Comparison of ENCODE assay signal across 8 cellular contexts in genomic region chr15:68795298-68795848, GRCh38. TPM values are rescaled to one million over a fixed set of nuclear protein-coding genes. Genes with fewer than 3 reads are reported as not detected.
DNase-seq lines count a peak whose midpoint lies in the region; FAIRE-seq and TF ChIP-seq lines count a peak whose summit lies in the region.

No MANE protein-coding gene starts in this region.

- H3K4me3 ChIP-seq in HL-60 (replicated peaks; ENCODE audit: insufficient read depth, low read length) (no peak overlapping the region), dorsolateral prefrontal cortex (peak overlapping the region in 54 of 59 donors; percentile 1 to 59 (median 34)), liver (ENCODE audit: low read depth in 1 of 3, low read length in 3 of 3) (no peak overlapping the region)

- H3K27me3 Mint-ChIP-seq in activated CD4-positive, alpha-beta memory T cell treated with anti-CD3 and anti-CD28 coated beads for 36 hours: no peaks in the 10 kb centered on the region

- H3K4me1 Mint-ChIP-seq in activated CD4-positive, alpha-beta memory T cell treated with anti-CD3 and anti-CD28 coated beads for 36 hours (ENCODE audit: low read depth): peaks cover 97% of the 10 kb centered on the region

- intact Hi-C loops in activated CD4-positive, alpha-beta memory T cell treated with anti-CD3 and anti-CD28 coated beads for 36 hours (cut with micrococcal nuclease): no loop called here
- intact Hi-C loops in dorsolateral prefrontal cortex (cut with DNase I): loop anchor here in 1 of 2 donors (1.0 kb wide), 1 partner anchor 23 kb away; no protein-coding TSS in a partner anchor

- CTCF ChIA-PET in activated CD4-positive, alpha-beta memory T cell treated with anti-CD3 and anti-CD28 coated beads for 36 hours (lab: Charles Lee): interaction anchor here (1.2 to 3.6 kb wide), 5 partner anchors 12 to 80 kb away, joined by 3 to 36 read pairs (median 5); no protein-coding TSS in a partner anchor

- peak overlapping the region; percentile 25 for H3K4me3 Mint-ChIP-seq in activated CD4-positive, alpha-beta memory T cell treated with anti-CD3 and anti-CD28 coated beads for 36 hours

- FAIRE-seq in GM19239 (lab: Jason Lieb, UNC): no peak

- peaks cover 16 to 48% (median 36%) of the 10 kb centered on the region in 4 donors for H3K4me1 ChIP-seq in liver (ENCODE audit: control insufficient read depth in 4 of 4, insufficient read depth in 4 of 4, low read length in 3 of 4)

- H3K36me3 Mint-ChIP-seq in activated CD4-positive, alpha-beta memory T cell treated with anti-CD3 and anti-CD28 coated beads for 36 hours: peaks cover 10% of the 10 kb centered on the region

- TF ChIP-seq CTCF in HL-60 (IDR thresholded peaks at IDR 0.05; ENCODE audit: insufficient read depth, low read length) (no peak), dorsolateral prefrontal cortex (IDR thresholded peaks at IDR 0.05 in 54 of 56, conservative IDR thresholded peaks at IDR 0.05 in 2 of 56; ENCODE audit: low read depth in 1 of 56, partially characterized antibody in 56 of 56) (peak in 15 of 56 donors; percentile 3 to 43 (median 15)), liver (IDR thresholded peaks at IDR 0.05; ENCODE audit: low read depth, low read length, missing input control) (no peak)

- POLR2A ChIA-PET in activated CD4-positive, alpha-beta memory T cell treated with anti-CD3 and anti-CD28 coated beads for 36 hours (lab: Charles Lee): interaction anchor here (0.7 to 3.1 kb wide), 4 partner anchors 11 to 25 kb away, joined by 4 to 36 read pairs (median 7); partner anchors contain the start of gene ANP32A

- WGBS in liver: 24% methylated on average over 20 of the region's 20 CpGs

- no peak for TF ChIP-seq RAD21 in liver (IDR thresholded peaks at IDR 0.05)

- H3K27me3 ChIP-seq in HL-60 (ENCODE audit: insufficient read depth, poor library complexity, severe bottlenecking) (no peaks in the 10 kb centered on the region), dorsolateral prefrontal cortex (no peaks in the 10 kb centered on the region), liver (ENCODE audit: control insufficient read depth in 4 of 4, insufficient read depth in 4 of 4, low read length in 3 of 4) (no peaks in the 10 kb centered on the region)

- H3K9ac ChIP-seq in liver (ENCODE audit: low read depth in 1 of 2, low read length in 2 of 2): no peak overlapping the region

- DNase-seq in HL-60 (ENCODE audit: low read depth in 1 of 2, low spot score in 1 of 2) (peak; percentile 57 to 92), dorsolateral prefrontal cortex (peak; percentile 85 to 96 (median 95)), GM19239 (ENCODE audit: insufficient read length, low spot score) (no peak), dedifferentiated amniotic fluid mesenchymal stem cell (ENCODE audit: extremely low spot score) (no peak)
- DNase-seq in activated CD4-positive, alpha-beta memory T cell treated with anti-CD3 and anti-CD28 coated beads for 36 hours: peak; percentile 80
- peak in 3 of 4 experiments; percentile 19 to 59 (median 21) for DNase-seq in stimulated activated CD4-positive, alpha-beta T cell treated with anti-CD3 and anti-CD28 coated beads, Interleukin-1b, Interleukin-23, amount 100 ng/mL, for 24 hours (ENCODE audit: low read depth in 4 of 4, low spot score in 1 of 4)

- H3K36me3 ChIP-seq in liver (ENCODE audit: control insufficient read depth in 4 of 4, insufficient read depth in 3 of 4, low read depth in 1 of 4, low read length in 3 of 4): no peaks in the 10 kb centered on the region

- no peak overlapping the region for H3K27ac Mint-ChIP-seq in activated CD4-positive, alpha-beta memory T cell treated with anti-CD3 and anti-CD28 coated beads for 36 hours

- H3K27ac ChIP-seq in HL-60 (replicated peaks): peak overlapping the region; percentile 72
- H3K27ac ChIP-seq in dorsolateral prefrontal cortex: peak overlapping the region; percentile 63 to 99 (median 96)
- H3K27ac ChIP-seq in liver (ENCODE audit: low read depth in 1 of 2, low read length in 2 of 2): peak overlapping the region; percentile 45 to 50

- peak; percentile 17 for TF ChIP-seq POLR2A in GM19193 (IDR thresholded peaks at IDR 0.05; ENCODE audit: extremely low read depth, insufficient read depth, insufficient read length)

- no peaks in the 10 kb centered on the region for H3K9me3 Mint-ChIP-seq in activated CD4-positive, alpha-beta memory T cell treated with anti-CD3 and anti-CD28 coated beads for 36 hours

- no peaks in the 10 kb centered on the region for H3K9me3 ChIP-seq in liver (ENCODE audit: control insufficient read depth in 4 of 4, low read length in 3 of 4)

TF ChIP-seq in liver, 16 proteins besides CTCF, POLR2A, EP300 and RAD21:
- TF ChIP-seq REST (IDR thresholded peaks at IDR 0.05) (peak; percentile 6), MAX (IDR thresholded peaks at IDR 0.05) (peak; percentile 4), FOXA1 (IDR thresholded peaks at IDR 0.05) (no peak), EGR1 (IDR thresholded peaks at IDR 0.05; ENCODE audit: low read depth in 2 of 2) (no peak)
TF ChIP-seq in liver: peak in this region for 2.

RNA-seq across cellular contexts. Expression of gene ANP32A, which starts 25.3 kb away (rescaled TPM):
- 100 to 1,000 TPM; 190 to 204 TPM for total RNA-seq in activated CD4-positive, alpha-beta memory T cell treated with anti-CD3 and anti-CD28 coated beads for 36 hours
- 100 to 1,000 TPM in 110 of 120 experiments, 10 to 100 TPM in 10; 83.9 to 167 (median 121) TPM for total RNA-seq in dorsolateral prefrontal cortex
- 10 to 100 TPM; 30.5 to 45.8 TPM for total RNA-seq in liver
- polyA plus RNA-seq in liver: 10 to 100 TPM; 33.0 to 60.4 TPM

Comparison
In these comparisons a context has a peak if more than half of its experiments do, and no peak if none do; other contexts are left out.
1. DNase-seq: peak in HL-60 (2 of 2), activated CD4-positive, alpha-beta memory T cell treated with anti-CD3 and anti-CD28 coated beads for 36 hours (single experiment), dorsolateral prefrontal cortex (10 of 10) and stimulated activated CD4-positive, alpha-beta T cell treated with anti-CD3 and anti-CD28 coated beads, Interleukin-1b, Interleukin-23, amount 100 ng/mL, for 24 hours (3 of 4); none in GM19239 (single experiment) and dedifferentiated amniotic fluid mesenchymal stem cell (single experiment).
2. H3K4me3 ChIP-seq: peak in dorsolateral prefrontal cortex (54 of 59); none in HL-60 (single experiment) and liver (0 of 3).
3. Peak in every context shown above with its lines, with median percentiles within 50 percentile points of each other: H3K27ac ChIP-seq.